Comparison of ENCODE assay signal across 8 cellular contexts in the genomic region with DNA sequence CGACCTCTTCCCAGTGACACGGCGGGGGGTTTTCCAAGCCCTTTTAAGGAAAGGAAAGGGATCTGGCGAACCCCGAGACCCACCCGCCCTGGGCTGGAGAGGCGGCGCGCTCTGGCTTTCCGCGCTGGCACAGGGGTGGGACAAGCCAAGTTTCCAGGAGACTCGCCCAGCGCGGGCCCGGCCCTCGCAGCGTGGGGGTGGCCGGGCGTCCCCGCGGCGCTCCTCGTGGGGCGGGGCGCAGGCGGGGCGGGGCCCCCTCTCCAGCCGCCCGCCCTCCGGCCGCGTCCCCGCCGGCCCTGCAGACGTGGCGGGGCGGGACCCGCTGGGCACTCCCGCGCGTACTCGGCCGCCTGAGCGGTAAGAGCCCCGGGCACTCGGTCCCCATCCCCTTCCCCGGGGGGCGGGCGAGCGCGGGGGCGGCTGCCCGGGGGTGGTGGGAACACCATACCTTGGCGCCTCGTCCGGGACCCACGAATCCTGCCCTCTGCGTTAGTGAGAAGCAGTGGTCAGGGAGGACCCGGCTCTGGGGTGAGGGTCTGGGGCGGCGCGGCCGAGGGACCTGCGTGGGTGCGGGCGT. TPM values are rescaled to one million over a fixed set of nuclear protein-coding genes. Genes with fewer than 3 reads are reported as not detected.
A peak's percentile ranks its signal among the peaks of the same experiment; 100 is the strongest.
DNase-seq lines count a peak whose midpoint lies in the region; ATAC-seq, FAIRE-seq and TF ChIP-seq lines count a peak whose summit lies in the region.

Gene FAM114A1, plus strand, starts transcription at position 329 of the 577 bp plus-strand sequence. CDS start 10,273 bp downstream, outside the sequence.

- H3K27me3 ChIP-seq in K562 (ENCODE audit: control insufficient read depth in 2 of 2, insufficient read depth in 2 of 2, low read length in 2 of 2) (no peaks in the 10 kb centered on the region), hepatocyte (no peaks in the 10 kb centered on the region)

- TF ChIP-seq CTCF in K562 (IDR thresholded peaks at IDR 0.05 in 2 of 3, conservative IDR thresholded peaks at IDR 0.05 in 1 of 3; ENCODE audit: insufficient read depth in 2 of 3, low read depth in 1 of 3, low read length in 3 of 3) (no peak), hepatocyte (IDR thresholded peaks at IDR 0.05; ENCODE audit: poor library complexity) (no peak), progenitor cell of endocrine pancreas (IDR thresholded peaks at IDR 0.05; ENCODE audit: unreplicated experiment) (no peak)

- no TSS peak for BruUV-seq in K562 (replicated peaks; lab: Mats Ljungman, UMichigan)

- peak within 1 kb of the TSS; percentile 93 for H2AFZ ChIP-seq in K562 (ENCODE audit: low read depth, low read length)
- peak within 1 kb of the TSS; percentile 95 for H2AFZ ChIP-seq in hepatocyte

- no peaks in the 10 kb centered on the region for H3K9me3 Mint-ChIP-seq in progenitor cell of endocrine pancreas (ENCODE audit: low read depth)

- WGBS in K562 (ENCODE audit: insufficient coverage, low coverage, missing lambda C conversion rate) = 0% methylated on average over 15 of the region's 66 CpGs
- 3% methylated on average over 12 of the region's 66 CpGs for WGBS in hepatocyte (ENCODE audit: low lambda C conversion rate, missing lambda C conversion rate)

- H4K20me1 ChIP-seq in K562 (replicated peaks; ENCODE audit: control insufficient read depth, insufficient read depth, low read length) (0 out of 2 replicates have a peak, but pooled peaks cover 3% of the 10 kb centered on the region), hepatocyte (ENCODE audit: insufficient read depth, poor library complexity, severe bottlenecking) (no peaks in the 10 kb centered on the region)

- peak within 1 kb of the TSS; percentile 79 for H3K27ac ChIP-seq in K562 (ENCODE audit: extremely low read depth, low read depth, low read length)
- peak within 1 kb of the TSS; percentile 89 for H3K27ac ChIP-seq in hepatocyte

- H3K4me2 ChIP-seq in K562 (ENCODE audit: insufficient read depth, low read length) (peak within 1 kb of the TSS; percentile 86), hepatocyte (peak within 1 kb of the TSS; percentile 95)

- peaks cover 1% of the 10 kb centered on the region for H3K36me3 Mint-ChIP-seq in progenitor cell of endocrine pancreas (ENCODE audit: insufficient read depth)

- H3K27ac Mint-ChIP-seq in progenitor cell of endocrine pancreas = peak within 1 kb of the TSS; percentile 87

- no peak for FAIRE-seq in K562 (lab: Jason Lieb, UNC)

- CTCF ChIA-PET in K562 (lab: Yijun Ruan, JAX; ENCODE audit: low intra/inter-chr PET ratio) = no interaction called here

- no peaks in the 10 kb centered on the region for H3K9me2 ChIP-seq in hepatocyte (replicated peaks; ENCODE audit: insufficient read depth)

- POLR2A ChIA-PET in K562 (lab: Yijun Ruan, JAX) = interaction anchor here (0.7 to 1.5 kb wide), 2 partner anchors 9 to 690 kb away, joined by 3 to 5 read pairs; no protein-coding TSS in a partner anchor

- H3K9ac ChIP-seq in K562 (ENCODE audit: insufficient read depth in 1 of 2, low read depth in 2 of 2, low read length in 2 of 2) = peak within 1 kb of the TSS; percentile 91 to 98

- intact Hi-C loops in K562 (cut with micrococcal nuclease) = no loop called here

- H3K4me1 Mint-ChIP-seq in progenitor cell of endocrine pancreas (ENCODE audit: low read depth) = peaks cover 17% of the 10 kb centered on the region

- H3K9me1 ChIP-seq in K562 (ENCODE audit: control insufficient read depth, insufficient read depth, low read length) = no peaks in the 10 kb centered on the region

- H3K4me1 ChIP-seq in K562 (replicated peaks in 1 of 2; ENCODE audit: control insufficient read depth in 2 of 2, insufficient read depth in 2 of 2, low read length in 2 of 2) (peaks cover 14 to 18% of the 10 kb centered on the region in 2 experiments), hepatocyte (ENCODE audit: insufficient read depth) (peaks cover 15% of the 10 kb centered on the region)

- H3K27me3 Mint-ChIP-seq in progenitor cell of endocrine pancreas = peaks cover 10% of the 10 kb centered on the region

- H3K36me3 ChIP-seq in K562 (ENCODE audit: control insufficient read depth, insufficient read depth, low read length) (no peaks in the 10 kb centered on the region; the same call in 2 of the 3 replicates), hepatocyte (replicated peaks; ENCODE audit: insufficient read depth, low read depth) (no peaks in the 10 kb centered on the region)

- no peak for TF ChIP-seq RAD21 in K562 (CRISPR knock-in tag; conservative IDR thresholded peaks at IDR 0.05 in 1 of 2, IDR thresholded peaks at IDR 0.05 in 1 of 2)

- peak; percentile 64 for DNase-seq in COR-L47 (lab: John Stamatoyannopoulos, UW)
- peak; percentile 69 for DNase-seq in GM19238 (ENCODE audit: insufficient read length, low spot score)
- peak; percentile 85 for DNase-seq in RPMI7951 (ENCODE audit: low read depth)
- DNase-seq in K562 (ENCODE audit: extremely low read depth in 1 of 4, low spot score in 3 of 4) = peak; percentile 86 to 95 (median 94)
- DNase-seq in hepatocyte (ENCODE audit: low spot score) = peak; percentile 94
- DNase-seq in progenitor cell of endocrine pancreas (ENCODE audit: low spot score, unreplicated experiment) = peak; percentile 51
- no peak for DNase-seq in NCI-H1694 treated with DMSO at 0.1 percent for 48 hours (lab: John Stamatoyannopoulos, UW)

- H3K79me2 ChIP-seq in K562 (ENCODE audit: control insufficient read depth, insufficient read depth, low read length) (peaks cover 8% of the 10 kb centered on the region; the same call in 1 of the 3 replicates), hepatocyte (peaks cover 31% of the 10 kb centered on the region)

- 0 out of 2 replicates have a peak, but pooled peaks have one; percentile 3 for TF ChIP-seq EP300 in K562 (IDR thresholded peaks at IDR 0.05; ENCODE audit: low read length)

- in situ Hi-C loops in K562 (cut with MboI) = no loop called here

- H3K9me3 ChIP-seq in K562 (replicated peaks; ENCODE audit: control insufficient read depth, insufficient read depth, low read depth, low read length) = no peaks in the 10 kb centered on the region
- H3K9me3 ChIP-seq in hepatocyte (ENCODE audit: low read depth) = no peaks in the 10 kb centered on the region

- peak; percentile 67 for TF ChIP-seq POLR2A in K562 (conservative IDR thresholded peaks at IDR 0.05)

- peak within 1 kb of the TSS; percentile 81 for H3K4me3 Mint-ChIP-seq in progenitor cell of endocrine pancreas (ENCODE audit: low read depth)

- peak; percentile 87 for ATAC-seq in HG03342 (IDR thresholded peaks at IDR 0.05; ENCODE audit: unreplicated experiment)
- ATAC-seq in K562 = peak; percentile 99

- H3K4me3 ChIP-seq in K562 (peak within 1 kb of the TSS; percentile 71), hepatocyte (peak within 1 kb of the TSS; percentile 92)

TF ChIP-seq in K562, 482 proteins besides CTCF, POLR2A, EP300 and RAD21 (continues in another document):
- TF ChIP-seq TRIM28 (IDR thresholded peaks at IDR 0.05) (no peak), KDM5B (IDR thresholded peaks at IDR 0.05; ENCODE audit: insufficient replicate concordance, low read depth, low read length) (peak; percentile 53), PRPF4 (IDR thresholded peaks at IDR 0.05; ENCODE audit: insufficient read depth, low read depth, low read length, poor library complexity, severe bottlenecking) (no peak), ZNF507 (tag; conservative IDR thresholded peaks at IDR 0.05) (no peak), RB1 (IDR thresholded peaks at IDR 0.05; ENCODE audit: low read depth) (peak; percentile 43), XRCC4 (IDR thresholded peaks at IDR 0.05; ENCODE audit: extremely low read depth, insufficient read depth, insufficient read length) (no peak), POLR2AphosphoS5 (IDR thresholded peaks at IDR 0.05; ENCODE audit: control insufficient read depth, insufficient read depth, low read depth, low read length) (peak; percentile 38; the same call in 1 of the 2 replicates), BRD4 (IDR thresholded peaks at IDR 0.05) (no peak), EP400 (IDR thresholded peaks at IDR 0.05) (peak; percentile 62; the same call in 1 of the 2 replicates), JUN (IDR thresholded peaks at IDR 0.05; ENCODE audit: borderline replicate concordance, low read depth, low read length) (0 out of 2 replicates have a peak, but pooled peaks have one; percentile 7), JUN (CRISPR knock-in tag; IDR thresholded peaks at IDR 0.05; ENCODE audit: borderline replicate concordance) (no peak), ZNF23 (CRISPR knock-in tag; IDR thresholded peaks at IDR 0.05) (no peak)

RNA-seq across cellular contexts. Expression of gene FAM114A1, which starts in this region (rescaled TPM):
- total RNA-seq in RPMI7951 (2014; rRNA removed; shearing (Covaris generic)) = 150 and 162 TPM in 2 replicates
- 39.9 and 41.6 TPM in 2 replicates for total RNA-seq in K562 (2011; cell fraction: chromatin; rRNA removed; ENCODE audit: low replicate concordance)
- total RNA-seq in K562 (2011; cell fraction: nucleolus; rRNA removed) = 22.4 and 27.0 TPM in 2 replicates
- total RNA-seq in K562 (2011; cell fraction: nucleoplasm; rRNA removed) = 20.4 and 26.9 TPM in 2 replicates
- total RNA-seq in K562 (2014; rRNA removed) (2.6 and 3.1 TPM in 2 replicates), K562 (2014; rRNA removed; fragmentation: Illumina TruSeq; extraction: Trizol) (4.3 and 5.3 TPM in 2 replicates), K562 (2015; rRNA removed; fragmentation: Illumina TruSeq; extraction: Trizol) (4.4 and 5.0 TPM in 2 replicates), K562 (2021) (5.1 and 6.6 TPM in 2 replicates), hepatocyte (127 and 140 TPM in 2 replicates), progenitor cell of endocrine pancreas (31.2 and 32.6 TPM in 2 replicates)
- polyA plus RNA-seq in K562 (2011; rRNA removed) (12.0 and 25.4 TPM in 2 replicates), K562 (2014; fragmentation: Illumina TruSeq; extraction: Trizol) (3.4 and 5.4 TPM in 2 replicates), K562 (2014; fragmentation: Nextera tagmentation; extraction: Ambion mirVana) (1 to 10 TPM; 1.8 to 2.6 TPM), K562 (2014; rRNA removed) (4.5 and 5.3 TPM in 2 replicates), hepatocyte (110 and 113 TPM in 2 replicates)
- 12.8 and 23.1 TPM in 2 replicates for polyA plus RNA-seq in K562 (2011; cell fraction: cytosol; rRNA removed)
- polyA plus RNA-seq in K562 (2011; cell fraction: nucleus; rRNA removed) = 12.7 and 20.4 TPM in 2 replicates
- 3.7 and 6.7 TPM in 2 replicates for polyA plus RNA-seq in K562 (2012)
- polyA minus RNA-seq in K562 (2011; rRNA and poly(A)+ RNA removed) = 13.6 and 24.1 TPM in 2 replicates
- polyA minus RNA-seq in K562 (2011; cell fraction: cytosol; rRNA and poly(A)+ RNA removed) = 3.8 and 7.8 TPM in 2 replicates
- 6.9 and 27.2 TPM in 2 replicates for polyA minus RNA-seq in K562 (2011; cell fraction: nucleus; rRNA and poly(A)+ RNA removed)
